In genomic region chr5:107735558-107735957, GRCh38 we compare ENCODE assay signal across 24 cellular contexts.
"Had no signal": no experiment of that assay in that cellular context is flagged by ENCODE, and none has a peak within 500 bp of the region (broad histone marks: within the 10 kb centered on the region; RNA-seq: fewer than 3 reads in every experiment).

No MANE protein-coding gene starts in this region.

- H3K27ac ChIP-seq: stomach, suprapubic skin, testis, thoracic aorta, thyroid gland, tibial artery, tibial nerve, transverse colon, upper lobe of left lung, upper lobe of right lung, uterus, vagina had no signal

- H3K4me3 ChIP-seq: stomach, suprapubic skin, testis, thoracic aorta, thyroid gland, tibial artery, tibial nerve, transverse colon, upper lobe of left lung, upper lobe of right lung, uterus, vagina had no signal

- H3K9me3 ChIP-seq: stomach, suprapubic skin, testis, thoracic aorta, thyroid gland, tibial artery, tibial nerve, transverse colon, upper lobe of left lung, upper lobe of right lung, uterus, vagina had no signal

- H3K36me3 ChIP-seq: stomach, suprapubic skin, thoracic aorta, thyroid gland, tibial artery, tibial nerve, transverse colon, upper lobe of left lung, upper lobe of right lung, uterus, vagina had no signal

- H3K27me3 ChIP-seq: stomach, suprapubic skin, testis, thyroid gland, tibial artery, tibial nerve, transverse colon, upper lobe of left lung, upper lobe of right lung, uterus, vagina had no signal

- DNase-seq: stimulated activated CD4-positive, alpha-beta T cell treated with anti-CD3 and anti-CD28 coated beads, Interleukin-2, amount 100 ng/mL, for 48 hours; stimulated activated CD4-positive, alpha-beta T cell treated with anti-CD3 and anti-CD28 coated beads, Interleukin-4, amount 100 ng/mL, for 1 hour; stimulated activated CD4-positive, alpha-beta T cell treated with anti-CD3 and anti-CD28 coated beads, Interleukin-4, amount 100 ng/mL, for 24 hours; stimulated activated CD4-positive, alpha-beta T cell treated with anti-CD3 and anti-CD28 coated beads, Interleukin-4, amount 100 ng/mL, for 4 hours; stimulated activated CD8-positive, alpha-beta memory T cell treated with anti-CD3 and anti-CD28 coated beads, Interleukin-4, amount 100 ng/mL, for 48 hours; stimulated activated naive B cell treated with anti-CD40 and anti-IgM and Interleukin-4, amounts not matched to agents 10 μg/mL and 1 μg/mL and 100 μg/mL, for 72 hours; stimulated activated naive CD4-positive, alpha-beta T cell; stimulated activated naive CD4-positive, alpha-beta T cell treated with Interleukin-2 at 50 U/mL for 16 hours; stimulated activated naive CD8-positive, alpha-beta T cell treated with anti-CD3 and anti-CD28 coated beads, Interleukin-15, amount 100 ng/mL, for 72 hours; stimulated activated naive CD8-positive, alpha-beta T cell treated with anti-CD3 and anti-CD28 coated beads, Interleukin-15, Interleukin-2, amounts not matched to agents 100 U/mL and 50 U/mL, for 24 hours; stomach; substantia nigra; testis; thyroid gland; tibial artery; transverse colon; trophoblast cell; upper lobe of left lung; upper lobe of right lung; uterus had no signal
